ENCODE assay signal across 29 cellular contexts in the genomic region with DNA sequence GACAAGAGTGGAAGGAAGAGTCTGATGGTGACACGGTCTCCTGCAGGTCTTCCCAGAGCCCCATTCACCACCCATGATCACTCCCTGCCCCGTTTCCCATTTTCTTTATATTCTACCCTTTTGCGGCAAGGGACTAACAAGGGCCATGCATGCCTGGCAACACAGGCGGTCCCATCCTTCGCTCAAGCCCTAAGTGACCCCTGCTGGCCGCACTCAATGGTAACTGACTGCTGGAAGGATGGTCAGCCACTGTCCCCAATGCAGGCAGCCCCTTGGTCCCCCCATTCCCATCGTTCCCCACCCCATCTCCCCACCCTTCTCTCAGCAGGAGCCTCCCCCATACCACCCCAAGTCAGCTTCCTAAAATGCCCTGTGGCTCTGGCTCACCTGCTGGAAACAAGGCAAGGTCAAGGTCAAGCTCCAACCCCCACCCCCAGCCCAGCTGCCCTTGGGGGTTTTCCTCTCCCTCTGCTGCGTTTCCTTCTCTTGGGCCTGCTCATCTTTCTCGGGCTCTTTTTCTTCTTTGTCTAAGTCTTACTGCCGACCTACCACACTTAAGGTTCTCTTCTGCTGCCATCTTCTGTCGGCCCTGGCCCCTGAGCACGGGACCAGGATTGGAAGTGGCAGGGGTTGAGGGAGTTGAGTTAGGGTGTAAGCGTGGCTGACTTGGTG.
DNase-seq lines count a peak whose midpoint lies in the region; ATAC-seq and TF ChIP-seq lines count a peak whose summit lies in the region.
"Had no signal": no experiment of that assay in that cellular context is flagged by ENCODE, and none has a peak within 500 bp of the region (broad histone marks: within the 10 kb centered on the region; RNA-seq: fewer than 3 reads in every experiment).

No MANE protein-coding gene starts in this region.

- no peaks in the 10 kb centered on the region for H3F3A ChIP-seq in GM23338 (replicated peaks; ENCODE audit: low read depth)

- H3K27ac Mint-ChIP-seq in activated CD8-positive, alpha-beta T cell treated with anti-CD3 and anti-CD28 coated beads for 36 hours: peak overlapping the region; percentile 10
- no peak overlapping the region for H3K27ac Mint-ChIP-seq in activated CD8-positive, alpha-beta T cell treated with anti-CD3 and anti-CD28 coated beads, Interleukin-2, amount 10 ng/mL, durations not matched to agents 7 days and 5 days
- H3K27ac Mint-ChIP-seq in GM23338: no peak overlapping the region
- peak overlapping the region; percentile 5 for H3K27ac Mint-ChIP-seq in activated T-helper 1 cell treated with anti-CD3 and anti-CD28 coated beads, Interleukin-12 subunit alpha, Interleukin-12 subunit beta, Interleukin-2, Interleukin-4 antibody, amounts not matched to agents 30 ng/mL and 10 ng/mL and 1 ng/mL, durations not matched to agents 14 hours and 24 hours and 36 hours
- peak overlapping the region in 8 of 9 donors; percentile 61 to 99 (median 88) for H3K27ac Mint-ChIP-seq in naive thymus-derived CD4-positive, alpha-beta T cell
- H3K27ac Mint-ChIP-seq in Calu3 (ENCODE audit: unreplicated experiment): no peak overlapping the region
- H3K27ac Mint-ChIP-seq: activated naive CD4-positive, alpha-beta T cell treated with anti-CD3 and anti-CD28 coated beads for 36 hours had no signal

- H3K4me2 ChIP-seq in GM23338: no peak overlapping the region
- H3K4me2 ChIP-seq: SK-N-SH had no signal

- no TSS peak for BruUV-seq in Calu3 (replicated peaks; lab: Mats Ljungman, UMichigan)

- H3K27me3 Mint-ChIP-seq in activated CD8-positive, alpha-beta T cell treated with anti-CD3 and anti-CD28 coated beads for 36 hours: no peaks in the 10 kb centered on the region
- H3K27me3 Mint-ChIP-seq in activated CD8-positive, alpha-beta T cell treated with anti-CD3 and anti-CD28 coated beads, Interleukin-2, amount 10 ng/mL, durations not matched to agents 7 days and 5 days (ENCODE audit: low read depth): no peaks in the 10 kb centered on the region
- H3K27me3 Mint-ChIP-seq in GM23338 (ENCODE audit: insufficient read depth, low read depth, poor library complexity) (peaks cover 8% of the 10 kb centered on the region), Calu3 (ENCODE audit: unreplicated experiment) (no peaks in the 10 kb centered on the region)
- H3K27me3 Mint-ChIP-seq in activated T-helper 1 cell treated with anti-CD3 and anti-CD28 coated beads, Interleukin-12 subunit alpha, Interleukin-12 subunit beta, Interleukin-2, Interleukin-4 antibody, amounts not matched to agents 30 ng/mL and 10 ng/mL and 1 ng/mL, durations not matched to agents 14 hours and 24 hours and 36 hours (ENCODE audit: insufficient read depth): no peaks in the 10 kb centered on the region
- H3K27me3 Mint-ChIP-seq in naive thymus-derived CD4-positive, alpha-beta T cell: no peaks in the 10 kb centered on the region

- H3K9me3 Mint-ChIP-seq in activated CD8-positive, alpha-beta T cell treated with anti-CD3 and anti-CD28 coated beads for 36 hours: peaks cover 11% of the 10 kb centered on the region
- peaks cover 22% of the 10 kb centered on the region for H3K9me3 Mint-ChIP-seq in activated CD8-positive, alpha-beta T cell treated with anti-CD3 and anti-CD28 coated beads, Interleukin-2, amount 10 ng/mL, durations not matched to agents 7 days and 5 days (ENCODE audit: insufficient read depth)
- no peaks in the 10 kb centered on the region; the same call in 2 of the 3 replicates for H3K9me3 Mint-ChIP-seq in GM23338
- H3K9me3 Mint-ChIP-seq in activated T-helper 1 cell treated with anti-CD3 and anti-CD28 coated beads, Interleukin-12 subunit alpha, Interleukin-12 subunit beta, Interleukin-2, Interleukin-4 antibody, amounts not matched to agents 30 ng/mL and 10 ng/mL and 1 ng/mL, durations not matched to agents 14 hours and 24 hours and 36 hours: peaks cover 16% of the 10 kb centered on the region
- peaks cover 0 to 23% (median 4%) of the 10 kb centered on the region in 11 donors for H3K9me3 Mint-ChIP-seq in naive thymus-derived CD4-positive, alpha-beta T cell
- H3K9me3 Mint-ChIP-seq in Calu3 (ENCODE audit: low read depth, unreplicated experiment): peaks cover 3% of the 10 kb centered on the region

- peaks cover 44% of the 10 kb centered on the region for H3K4me1 Mint-ChIP-seq in activated CD8-positive, alpha-beta T cell treated with anti-CD3 and anti-CD28 coated beads for 36 hours (ENCODE audit: low read depth)
- peaks cover 47% of the 10 kb centered on the region for H3K4me1 Mint-ChIP-seq in activated CD8-positive, alpha-beta T cell treated with anti-CD3 and anti-CD28 coated beads, Interleukin-2, amount 10 ng/mL, durations not matched to agents 7 days and 5 days (ENCODE audit: low read depth)
- H3K4me1 Mint-ChIP-seq in GM23338 (peaks cover 51% of the 10 kb centered on the region), Calu3 (ENCODE audit: low read depth, unreplicated experiment) (no peaks in the 10 kb centered on the region)
- H3K4me1 Mint-ChIP-seq in activated T-helper 1 cell treated with anti-CD3 and anti-CD28 coated beads, Interleukin-12 subunit alpha, Interleukin-12 subunit beta, Interleukin-2, Interleukin-4 antibody, amounts not matched to agents 30 ng/mL and 10 ng/mL and 1 ng/mL, durations not matched to agents 14 hours and 24 hours and 36 hours (ENCODE audit: low read depth): peaks cover 58% of the 10 kb centered on the region
- H3K4me1 Mint-ChIP-seq in naive thymus-derived CD4-positive, alpha-beta T cell: peaks cover 30 to 74% (median 67%) of the 10 kb centered on the region in 7 donors

- no peaks in the 10 kb centered on the region for H3K9me3 ChIP-seq in naive thymus-derived CD4-positive, alpha-beta T cell (ENCODE audit: control insufficient read depth in 2 of 3, low read length in 3 of 3)
- H3K9me3 ChIP-seq in right atrium auricular region: peaks cover 0 to 13% of the 10 kb centered on the region in 2 donors
- H3K9me3 ChIP-seq: SK-N-SH had no signal

- H4K20me1 ChIP-seq in GM23338 (replicated peaks; ENCODE audit: insufficient read depth): peaks cover 18% of the 10 kb centered on the region

- CTCF ChIA-PET in activated CD8-positive, alpha-beta T cell treated with anti-CD3 and anti-CD28 coated beads for 36 hours (lab: Charles Lee): interaction anchor here (1.9 kb wide), 1 partner anchor 85 kb away, joined by 5 read pairs; no protein-coding TSS in a partner anchor
- CTCF ChIA-PET in activated CD8-positive, alpha-beta T cell treated with anti-CD3 and anti-CD28 coated beads, Interleukin-2, amount 10 ng/mL, durations not matched to agents 7 days and 5 days (lab: Charles Lee): interaction anchor here (1.2 to 1.4 kb wide), 3 partner anchors 11 to 85 kb away, joined by 3 read pairs; no protein-coding TSS in a partner anchor
- CTCF ChIA-PET in naive thymus-derived CD4-positive, alpha-beta T cell (lab: Charles Lee): no interaction called here
- CTCF ChIA-PET in Calu3 (lab: Charles Lee): interaction anchor here (0.7 kb wide), 1 partner anchor 30 kb away, joined by 4 read pairs; no protein-coding TSS in a partner anchor

- no peak for ATAC-seq in activated CD8-positive, alpha-beta T cell treated with anti-CD3 and anti-CD28 coated beads for 36 hours
- ATAC-seq in activated CD8-positive, alpha-beta T cell treated with anti-CD3 and anti-CD28 coated beads, Interleukin-2, amount 10 ng/mL, durations not matched to agents 7 days and 5 days: no peak
- peak; percentile 36 for ATAC-seq in GM23338
- no peak for ATAC-seq in naive thymus-derived CD4-positive, alpha-beta T cell
- ATAC-seq: left lung, right cardiac atrium, Right ventricle myocardium inferior had no signal

- no peak overlapping the region for H3K4me3 Mint-ChIP-seq in activated CD8-positive, alpha-beta T cell treated with anti-CD3 and anti-CD28 coated beads for 36 hours
- no peak overlapping the region for H3K4me3 Mint-ChIP-seq in activated CD8-positive, alpha-beta T cell treated with anti-CD3 and anti-CD28 coated beads, Interleukin-2, amount 10 ng/mL, durations not matched to agents 7 days and 5 days
- H3K4me3 Mint-ChIP-seq in GM23338 (no peak overlapping the region), Calu3 (ENCODE audit: low read depth, unreplicated experiment) (no peak overlapping the region)
- no peak overlapping the region for H3K4me3 Mint-ChIP-seq in activated T-helper 1 cell treated with anti-CD3 and anti-CD28 coated beads, Interleukin-12 subunit alpha, Interleukin-12 subunit beta, Interleukin-2, Interleukin-4 antibody, amounts not matched to agents 30 ng/mL and 10 ng/mL and 1 ng/mL, durations not matched to agents 14 hours and 24 hours and 36 hours
- H3K4me3 Mint-ChIP-seq in naive thymus-derived CD4-positive, alpha-beta T cell: no peak overlapping the region
- H3K4me3 Mint-ChIP-seq: activated naive CD4-positive, alpha-beta T cell treated with anti-CD3 and anti-CD28 coated beads for 36 hours had no signal

- H3K4me1 ChIP-seq in GM23338 (ENCODE audit: insufficient read depth) (peaks cover 26% of the 10 kb centered on the region), right atrium auricular region (no peaks in the 10 kb centered on the region)
- peaks cover 18 to 27% of the 10 kb centered on the region in 2 donors for H3K4me1 ChIP-seq in naive thymus-derived CD4-positive, alpha-beta T cell (ENCODE audit: control insufficient read depth in 2 of 2, insufficient read depth in 2 of 2, low read length in 2 of 2)
- H3K4me1 ChIP-seq: ascending aorta had no signal

- H2AFZ ChIP-seq in GM23338: no peak overlapping the region

- TF ChIP-seq CTCF in activated CD8-positive, alpha-beta T cell treated with anti-CD3 and anti-CD28 coated beads for 36 hours (IDR thresholded peaks at IDR 0.05): no peak
- peak; percentile 22 to 51; a peak in 3 of 4 replicates for TF ChIP-seq CTCF in GM23338 (conservative IDR thresholded peaks at IDR 0.05; ENCODE audit: low read depth in 2 of 2)
- TF ChIP-seq CTCF in Calu3 (IDR thresholded peaks at IDR 0.05; ENCODE audit: unreplicated experiment): no peak
- TF ChIP-seq CTCF in right atrium auricular region (IDR thresholded peaks at IDR 0.05): no peak

- DNase-seq in activated CD8-positive, alpha-beta T cell treated with anti-CD3 and anti-CD28 coated beads for 36 hours: no peak
- no peak for DNase-seq in activated CD8-positive, alpha-beta T cell treated with anti-CD3 and anti-CD28 coated beads, Interleukin-2, amount 10 ng/mL, durations not matched to agents 7 days and 5 days
- DNase-seq in GM23338 (ENCODE audit: low spot score) (no peak), MV-4-11 (lab: John Stamatoyannopoulos, UW) (no peak), Calu3 (no peak), right atrium auricular region (ENCODE audit: low spot score) (no peak)
- no peak for DNase-seq in activated T-helper 1 cell treated with anti-CD3 and anti-CD28 coated beads, Interleukin-12 subunit alpha, Interleukin-12 subunit beta, Interleukin-2, Interleukin-4 antibody, amounts not matched to agents 30 ng/mL and 10 ng/mL and 1 ng/mL, durations not matched to agents 14 hours and 24 hours and 36 hours (ENCODE audit: low spot score)
- DNase-seq in naive thymus-derived CD4-positive, alpha-beta T cell: no peak
- DNase-seq: activated CD4-positive, alpha-beta T cell treated with anti-CD3 and anti-CD28 coated beads for 4 hours; activated naive CD4-positive, alpha-beta T cell treated with anti-CD3 and anti-CD28 coated beads for 36 hours; activated T-cell treated with anti-CD3 and anti-CD28 coated beads, Interleukin-2, amount 50 U/mL, for 48 hours; cortex of kidney; DMS 273 treated with DMSO at 0.1 percent for 48 hours; effector memory CD4-positive, alpha-beta T cell; EL; Kasumi-1; left lung; mesenchymal stem cell; NCI-H1417 treated with DMSO at 0.1 percent for 48 hours; NCI-H2081; NCI-H526; SK-N-SH; stimulated activated CD4-positive, alpha-beta T cell treated with anti-CD3 and anti-CD28 coated beads, Interleukin-1b, Interleukin-23, amount 100 ng/mL, for 48 hours; stomach had no signal

- H3K36me3 ChIP-seq in GM23338 (ENCODE audit: insufficient read depth) (no peaks in the 10 kb centered on the region), right atrium auricular region (no peaks in the 10 kb centered on the region)
- H3K36me3 ChIP-seq in naive thymus-derived CD4-positive, alpha-beta T cell (ENCODE audit: control insufficient read depth in 2 of 3, insufficient read depth in 3 of 3, low read length in 3 of 3): no peaks in the 10 kb centered on the region
- H3K36me3 ChIP-seq: ascending aorta, cardiac muscle cell, HAP-1, left lung, stomach had no signal

- no peak overlapping the region for H3K4me3 ChIP-seq in GM23338
- no peak overlapping the region for H3K4me3 ChIP-seq in naive thymus-derived CD4-positive, alpha-beta T cell (ENCODE audit: low read length)
- H3K4me3 ChIP-seq in right atrium auricular region: no peak overlapping the region
- H3K4me3 ChIP-seq: ascending aorta, cardiac muscle cell, HAP-1, left lung, stomach had no signal

- no peaks in the 10 kb centered on the region for H3K9me2 ChIP-seq in GM23338 (ENCODE audit: insufficient read depth)
- H3K9me2 ChIP-seq: SK-N-SH had no signal

- H3K36me3 Mint-ChIP-seq in activated CD8-positive, alpha-beta T cell treated with anti-CD3 and anti-CD28 coated beads for 36 hours (ENCODE audit: low read depth): peaks cover 23% of the 10 kb centered on the region
- peaks cover 40% of the 10 kb centered on the region for H3K36me3 Mint-ChIP-seq in activated CD8-positive, alpha-beta T cell treated with anti-CD3 and anti-CD28 coated beads, Interleukin-2, amount 10 ng/mL, durations not matched to agents 7 days and 5 days (ENCODE audit: low read depth)
- H3K36me3 Mint-ChIP-seq in GM23338 (ENCODE audit: low read depth): no peaks in the 10 kb centered on the region
- peaks cover 26% of the 10 kb centered on the region for H3K36me3 Mint-ChIP-seq in activated T-helper 1 cell treated with anti-CD3 and anti-CD28 coated beads, Interleukin-12 subunit alpha, Interleukin-12 subunit beta, Interleukin-2, Interleukin-4 antibody, amounts not matched to agents 30 ng/mL and 10 ng/mL and 1 ng/mL, durations not matched to agents 14 hours and 24 hours and 36 hours (ENCODE audit: low read depth)
- peaks cover 3 to 36% (median 20%) of the 10 kb centered on the region in 5 donors for H3K36me3 Mint-ChIP-seq in naive thymus-derived CD4-positive, alpha-beta T cell
- no peaks in the 10 kb centered on the region for H3K36me3 Mint-ChIP-seq in Calu3 (ENCODE audit: insufficient read depth, unreplicated experiment)

- POLR2A ChIA-PET in activated CD8-positive, alpha-beta T cell treated with anti-CD3 and anti-CD28 coated beads for 36 hours (lab: Charles Lee): interaction anchor here (1.0 kb wide), 1 partner anchor 20 kb away, joined by 4 read pairs; no protein-coding TSS in a partner anchor
- POLR2A ChIA-PET in activated CD8-positive, alpha-beta T cell treated with anti-CD3 and anti-CD28 coated beads, Interleukin-2, amount 10 ng/mL, durations not matched to agents 7 days and 5 days (lab: Charles Lee): no interaction called here
- POLR2A ChIA-PET in naive thymus-derived CD4-positive, alpha-beta T cell (lab: Charles Lee): interaction anchor here (0.6 to 1.1 kb wide), 3 partner anchors 11 to 84 kb away, joined by 3 read pairs; no protein-coding TSS in a partner anchor

- intact Hi-C loops in activated CD8-positive, alpha-beta T cell treated with anti-CD3 and anti-CD28 coated beads for 36 hours (cut with micrococcal nuclease): no loop called here
- intact Hi-C loops in activated T-helper 1 cell treated with anti-CD3 and anti-CD28 coated beads, Interleukin-12 subunit alpha, Interleukin-12 subunit beta, Interleukin-2, Interleukin-4 antibody, amounts not matched to agents 30 ng/mL and 10 ng/mL and 1 ng/mL, durations not matched to agents 14 hours and 24 hours and 36 hours (cut with micrococcal nuclease): no loop called here
- intact Hi-C loops in naive thymus-derived CD4-positive, alpha-beta T cell (cut with micrococcal nuclease): loop anchor here in 1 of 2 donors (5.0 kb wide), 1 partner anchor 122 kb away; no protein-coding TSS in a partner anchor
- intact Hi-C loops in Calu3 (cut with micrococcal nuclease; ENCODE audit: unreplicated experiment): no loop called here

- H3K27ac ChIP-seq in GM23338 (ENCODE audit: low read depth) (no peak overlapping the region), right atrium auricular region (no peak overlapping the region)
- H3K27ac ChIP-seq in naive thymus-derived CD4-positive, alpha-beta T cell (ENCODE audit: low read depth, low read length): no peak overlapping the region
- H3K27ac ChIP-seq: ascending aorta, cardiac muscle cell, left lung, stomach had no signal

- no peaks in the 10 kb centered on the region for H3K27me3 ChIP-seq in GM23338 (ENCODE audit: insufficient read depth)
- no peaks in the 10 kb centered on the region for H3K27me3 ChIP-seq in naive thymus-derived CD4-positive, alpha-beta T cell (ENCODE audit: control insufficient read depth in 2 of 2, insufficient read depth in 2 of 2, low read length in 2 of 2)
- no peaks in the 10 kb centered on the region for H3K27me3 ChIP-seq in right atrium auricular region
- H3K27me3 ChIP-seq: ascending aorta, cardiac muscle cell, left lung, stomach had no signal

- H3K79me2 ChIP-seq in GM23338 (replicated peaks; ENCODE audit: insufficient read depth): peaks cover 90% of the 10 kb centered on the region

Comparison
In these comparisons a context has a peak if more than half of its experiments do, and no peak if none do; other contexts are left out.
1. H3K27ac Mint-ChIP-seq: peak in activated CD8-positive, alpha-beta T cell treated with anti-CD3 and anti-CD28 coated beads for 36 hours (single experiment), activated T-helper 1 cell treated with anti-CD3 and anti-CD28 coated beads, Interleukin-12 subunit alpha, Interleukin-12 subunit beta, Interleukin-2, Interleukin-4 antibody, amounts not matched to agents 30 ng/mL and 10 ng/mL and 1 ng/mL, durations not matched to agents 14 hours and 24 hours and 36 hours (single experiment) and naive thymus-derived CD4-positive, alpha-beta T cell (8 of 9); none in activated CD8-positive, alpha-beta T cell treated with anti-CD3 and anti-CD28 coated beads, Interleukin-2, amount 10 ng/mL, durations not matched to agents 7 days and 5 days (single experiment), GM23338 (single experiment) and Calu3 (single experiment).
2. CTCF ChIP-seq: peak in GM23338 (2 of 2); none in activated CD8-positive, alpha-beta T cell treated with anti-CD3 and anti-CD28 coated beads for 36 hours (single experiment), Calu3 (single experiment) and right atrium auricular region (0 of 2).